In genomic region chr6:159311618-159312017, GRCh38 we compare ENCODE assay signal across 16 cellular contexts.
DNase-seq lines count a peak whose midpoint lies in the region; ATAC-seq and TF ChIP-seq lines count a peak whose summit lies in the region.
"Had no signal": no experiment of that assay in that cellular context is flagged by ENCODE, and none has a peak within 500 bp of the region (broad histone marks: within the 10 kb centered on the region; RNA-seq: fewer than 3 reads in every experiment).

No MANE protein-coding gene starts in this region.

- H3K4me2 ChIP-seq in OCI-LY7 (ENCODE audit: low read length) = no peak overlapping the region

- no peak for TF ChIP-seq POLR2A in stomach (IDR thresholded peaks at IDR 0.05)

- no peak overlapping the region for H3K27ac Mint-ChIP-seq in stimulated activated naive CD8-positive, alpha-beta T cell treated with anti-CD3 and anti-CD28 coated beads, Interleukin-15, amount 100 ng/mL, for 72 hours
- no peak overlapping the region for H3K27ac Mint-ChIP-seq in glutamatergic neuron (ENCODE audit: unreplicated experiment)
- H3K27ac Mint-ChIP-seq: activated naive CD4-positive, alpha-beta T cell treated with anti-CD3 and anti-CD28 coated beads, Interleukin-2, amount 50 U/mL, for 24 hours had no signal

- no peak for TF ChIP-seq EP300 in stomach (IDR thresholded peaks at IDR 0.05)

- H3K4me3 Mint-ChIP-seq in stimulated activated naive CD8-positive, alpha-beta T cell treated with anti-CD3 and anti-CD28 coated beads, Interleukin-15, amount 100 ng/mL, for 72 hours = no peak overlapping the region
- no peak overlapping the region for H3K4me3 Mint-ChIP-seq in glutamatergic neuron (ENCODE audit: unreplicated experiment)
- H3K4me3 Mint-ChIP-seq: activated naive CD4-positive, alpha-beta T cell treated with anti-CD3 and anti-CD28 coated beads, Interleukin-2, amount 50 U/mL, for 24 hours had no signal

- H3K27ac ChIP-seq in OCI-LY7 (ENCODE audit: low read depth, low read length, poor library complexity, severe bottlenecking) (no peak overlapping the region), stomach (no peak overlapping the region)
- H3K27ac ChIP-seq: neutrophil, transverse colon had no signal

- H3K4me1 ChIP-seq in OCI-LY7 (ENCODE audit: insufficient read depth, low read length, poor library complexity, severe bottlenecking) = no peaks in the 10 kb centered on the region
- H3K4me1 ChIP-seq in stomach = no peaks in the 10 kb centered on the region

- H2AFZ ChIP-seq in OCI-LY7 (ENCODE audit: low read length) = no peak overlapping the region

- no peaks in the 10 kb centered on the region for H3K9me2 ChIP-seq in OCI-LY7 (ENCODE audit: insufficient read depth, low read length)

- DNase-seq in stimulated activated naive CD8-positive, alpha-beta T cell treated with anti-CD3 and anti-CD28 coated beads, Interleukin-15, amount 100 ng/mL, for 72 hours = no peak
- no peak for DNase-seq in stimulated activated naive CD8-positive, alpha-beta T cell treated with anti-CD3 and anti-CD28 coated beads, Interleukin-15, Interleukin-2, amounts not matched to agents 100 U/mL and 50 U/mL, for 24 hours
- peak; percentile 52 for DNase-seq in OCI-LY7 (ENCODE audit: low spot score)
- no peak for DNase-seq in glutamatergic neuron
- DNase-seq in RKO (ENCODE audit: low spot score) = no peak
- no peak for DNase-seq in stomach
- DNase-seq in cortex of kidney (lab: John Stamatoyannopoulos, UW) = no peak
- DNase-seq: central memory CD4-positive, alpha-beta T cell; IMR-90; NCI-H1436; NCI-H524 treated with DMSO at 0.1 percent for 48 hours; transverse colon had no signal

- no peaks in the 10 kb centered on the region for H3K79me2 ChIP-seq in OCI-LY7 (ENCODE audit: insufficient read depth, low read depth, low read length)

- TF ChIP-seq CTCF in OCI-LY7 (conservative IDR thresholded peaks at IDR 0.05; ENCODE audit: low read length) (peak; percentile 64), glutamatergic neuron (IDR thresholded peaks at IDR 0.05; ENCODE audit: partially characterized antibody, unreplicated experiment) (peak; percentile 12), stomach (IDR thresholded peaks at IDR 0.05) (no peak)

- no peaks in the 10 kb centered on the region for H3K4me1 Mint-ChIP-seq in stimulated activated naive CD8-positive, alpha-beta T cell treated with anti-CD3 and anti-CD28 coated beads, Interleukin-15, amount 100 ng/mL, for 72 hours
- H3K4me1 Mint-ChIP-seq in glutamatergic neuron (ENCODE audit: low read depth, unreplicated experiment) = no peaks in the 10 kb centered on the region
- H3K4me1 Mint-ChIP-seq: activated naive CD4-positive, alpha-beta T cell treated with anti-CD3 and anti-CD28 coated beads, Interleukin-2, amount 50 U/mL, for 24 hours had no signal

- BruUV-seq in OCI-LY7 (replicated peaks; lab: Mats Ljungman, UMichigan) = no TSS peak

- intact Hi-C loops in OCI-LY7 (cut with micrococcal nuclease; ENCODE audit: unreplicated experiment) = no loop called here
- intact Hi-C loops in stomach (cut with DNase I; ENCODE audit: low total_unique reads) = no loop called here

- no peaks in the 10 kb centered on the region for H3K9me3 ChIP-seq in OCI-LY7 (ENCODE audit: low read length)
- H3K9me3 ChIP-seq in stomach = no peaks in the 10 kb centered on the region
- H3K9me3 ChIP-seq: neutrophil, transverse colon had no signal

- no peaks in the 10 kb centered on the region for H3K36me3 Mint-ChIP-seq in glutamatergic neuron (ENCODE audit: unreplicated experiment)
- H3K36me3 Mint-ChIP-seq: activated naive CD4-positive, alpha-beta T cell treated with anti-CD3 and anti-CD28 coated beads, Interleukin-2, amount 50 U/mL, for 24 hours had no signal

- no peaks in the 10 kb centered on the region for H3K9me3 Mint-ChIP-seq in stimulated activated naive CD8-positive, alpha-beta T cell treated with anti-CD3 and anti-CD28 coated beads, Interleukin-15, amount 100 ng/mL, for 72 hours
- no peaks in the 10 kb centered on the region for H3K9me3 Mint-ChIP-seq in glutamatergic neuron (ENCODE audit: unreplicated experiment)
- H3K9me3 Mint-ChIP-seq: activated naive CD4-positive, alpha-beta T cell treated with anti-CD3 and anti-CD28 coated beads, Interleukin-2, amount 50 U/mL, for 24 hours had no signal

- H4K20me1 ChIP-seq in OCI-LY7 (ENCODE audit: insufficient read depth, low read length) = no peaks in the 10 kb centered on the region

- peaks cover 6% of the 10 kb centered on the region for H3K27me3 Mint-ChIP-seq in stimulated activated naive CD8-positive, alpha-beta T cell treated with anti-CD3 and anti-CD28 coated beads, Interleukin-15, amount 100 ng/mL, for 72 hours
- H3K27me3 Mint-ChIP-seq in glutamatergic neuron (ENCODE audit: unreplicated experiment) = peaks cover 2% of the 10 kb centered on the region

- CTCF ChIA-PET in OCI-LY7 (lab: Charles Lee; ENCODE audit: unreplicated experiment) = interaction anchor here (0.6 kb wide), 1 partner anchor 60 kb away, joined by 4 read pairs; no protein-coding TSS in a partner anchor

- 30 to 60% (median 52%) methylated on average over 4 of the region's 4 CpGs for WGBS in stomach, 5 donors

- no peaks in the 10 kb centered on the region for H3K36me3 ChIP-seq in OCI-LY7 (ENCODE audit: insufficient read depth, low read length)
- no peaks in the 10 kb centered on the region for H3K36me3 ChIP-seq in stomach
- H3K36me3 ChIP-seq: neutrophil, transverse colon had no signal

- H3K4me3 ChIP-seq in OCI-LY7 (ENCODE audit: low read depth, low read length, poor library complexity, severe bottlenecking) = no peak overlapping the region
- H3K4me3 ChIP-seq in stomach = no peak overlapping the region
- H3K4me3 ChIP-seq: transverse colon had no signal

- H3K27me3 ChIP-seq in stomach = no peaks in the 10 kb centered on the region
- H3K27me3 ChIP-seq: neutrophil, transverse colon had no signal

- peak; percentile 28 for ATAC-seq in stimulated activated naive CD8-positive, alpha-beta T cell treated with anti-CD3 and anti-CD28 coated beads, Interleukin-15, amount 100 ng/mL, for 72 hours
- ATAC-seq in stimulated activated naive CD8-positive, alpha-beta T cell treated with anti-CD3 and anti-CD28 coated beads, Interleukin-15, Interleukin-2, amounts not matched to agents 100 U/mL and 50 U/mL, for 24 hours = no peak
- ATAC-seq in GM21528 (IDR thresholded peaks at IDR 0.05; ENCODE audit: low FRiP score, unreplicated experiment) = no peak
- ATAC-seq: Right ventricle myocardium inferior had no signal

- POLR2A ChIA-PET in OCI-LY7 (lab: Charles Lee) = no interaction called here

Comparison
In these comparisons a context has a peak if more than half of its experiments do, and no peak if none do; other contexts are left out.
1. CTCF ChIP-seq: peak in OCI-LY7 (single experiment) and glutamatergic neuron (single experiment); none in stomach (0 of 7).